ENCODE assay signal across 1 cellular context in the genomic region with DNA sequence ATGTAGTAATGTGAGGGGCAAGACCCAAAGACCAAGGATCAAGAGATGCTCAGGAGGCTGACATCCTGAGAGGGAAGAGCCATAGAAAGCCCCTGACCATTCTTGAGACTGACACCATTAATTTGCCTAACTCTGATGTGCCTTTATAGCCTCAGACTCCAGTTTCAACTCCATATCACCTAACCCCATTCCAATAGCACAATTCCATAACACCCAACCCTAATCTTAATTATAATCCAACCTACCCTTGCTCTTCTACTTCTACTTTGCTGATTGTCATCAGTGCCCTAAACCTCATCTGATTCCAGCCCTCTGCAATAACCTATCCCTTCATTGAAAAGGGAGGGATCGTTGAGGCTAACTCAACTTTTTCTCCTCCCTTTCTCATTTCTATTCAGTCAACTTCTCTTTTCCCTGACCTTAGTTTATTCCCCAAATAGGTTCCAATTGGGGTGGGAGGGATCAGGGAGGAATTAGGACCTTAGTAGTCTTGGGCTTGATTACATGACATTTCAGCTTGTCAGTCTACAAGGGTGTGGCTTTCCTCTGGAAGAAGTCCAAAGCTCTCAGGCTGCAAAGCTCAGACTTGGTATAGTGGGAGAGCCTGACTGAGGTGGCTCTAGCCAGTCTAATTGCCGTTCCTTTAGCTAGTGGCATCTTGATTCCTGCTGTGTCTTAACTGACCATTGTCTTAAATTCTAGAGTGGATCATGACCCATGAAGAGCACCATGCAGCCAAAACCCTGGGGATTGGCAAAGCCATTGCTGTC.
TF ChIP-seq lines count a peak whose summit lies in the region.

No MANE protein-coding gene starts in this region.

TF ChIP-seq in HEK293, 187 proteins besides CTCF, POLR2A, EP300 and RAD21:
- no peak for TF ChIP-seq ZNF830 (tag by site-specific recombination; IDR thresholded peaks at IDR 0.05; ENCODE audit: low read depth)
- no peak for TF ChIP-seq ZNF677 (tag by site-specific recombination; IDR thresholded peaks at IDR 0.05)
- TF ChIP-seq ZNF366 (tag by site-specific recombination; conservative IDR thresholded peaks at IDR 0.05): peak; percentile 27; the same call in 1 of the 2 replicates
- TF ChIP-seq PRDM1 (tag by site-specific recombination; IDR thresholded peaks at IDR 0.05): no peak
- no peak for TF ChIP-seq YY2 (tag by site-specific recombination; IDR thresholded peaks at IDR 0.05)
- TF ChIP-seq ZNF600 (tag by site-specific recombination; IDR thresholded peaks at IDR 0.05): peak; percentile 90
- no peak for TF ChIP-seq OSR2 (tag by site-specific recombination; IDR thresholded peaks at IDR 0.05)
- no peak for TF ChIP-seq MEIS1 (CRISPR knock-in tag; IDR thresholded peaks at IDR 0.05; ENCODE audit: borderline replicate concordance)
- no peak for TF ChIP-seq TRIM28 (IDR thresholded peaks at IDR 0.05; ENCODE audit: borderline replicate concordance, low read length)
- TF ChIP-seq ZNF658 (tag by site-specific recombination; IDR thresholded peaks at IDR 0.05): no peak
- peak; percentile 25; the same call in 1 of the 2 replicates for TF ChIP-seq KLF1 (tag by site-specific recombination; IDR thresholded peaks at IDR 0.05)
- TF ChIP-seq, protein P1, sequence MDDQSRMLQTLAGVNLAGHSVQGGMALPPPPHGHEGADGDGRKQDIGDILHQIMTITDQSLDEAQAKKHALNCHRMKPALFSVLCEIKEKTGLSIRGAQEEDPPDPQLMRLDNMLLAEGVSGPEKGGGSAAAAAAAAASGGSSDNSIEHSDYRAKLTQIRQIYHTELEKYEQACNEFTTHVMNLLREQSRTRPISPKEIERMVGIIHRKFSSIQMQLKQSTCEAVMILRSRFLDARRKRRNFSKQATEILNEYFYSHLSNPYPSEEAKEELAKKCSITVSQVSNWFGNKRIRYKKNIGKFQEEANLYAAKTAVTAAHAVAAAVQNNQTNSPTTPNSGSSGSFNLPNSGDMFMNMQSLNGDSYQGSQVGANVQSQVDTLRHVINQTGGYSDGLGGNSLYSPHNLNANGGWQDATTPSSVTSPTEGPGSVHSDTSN (CRISPR knock-in tag; IDR thresholded peaks at IDR 0.05): no peak
- TF ChIP-seq ZNF785 (tag by site-specific recombination; IDR thresholded peaks at IDR 0.05): no peak
- TF ChIP-seq GLI2 (tag by site-specific recombination; IDR thresholded peaks at IDR 0.05; ENCODE audit: borderline replicate concordance, low read depth): no peak
- TF ChIP-seq GLIS2 (tag by site-specific recombination; IDR thresholded peaks at IDR 0.05): no peak
- TF ChIP-seq, protein P2, sequence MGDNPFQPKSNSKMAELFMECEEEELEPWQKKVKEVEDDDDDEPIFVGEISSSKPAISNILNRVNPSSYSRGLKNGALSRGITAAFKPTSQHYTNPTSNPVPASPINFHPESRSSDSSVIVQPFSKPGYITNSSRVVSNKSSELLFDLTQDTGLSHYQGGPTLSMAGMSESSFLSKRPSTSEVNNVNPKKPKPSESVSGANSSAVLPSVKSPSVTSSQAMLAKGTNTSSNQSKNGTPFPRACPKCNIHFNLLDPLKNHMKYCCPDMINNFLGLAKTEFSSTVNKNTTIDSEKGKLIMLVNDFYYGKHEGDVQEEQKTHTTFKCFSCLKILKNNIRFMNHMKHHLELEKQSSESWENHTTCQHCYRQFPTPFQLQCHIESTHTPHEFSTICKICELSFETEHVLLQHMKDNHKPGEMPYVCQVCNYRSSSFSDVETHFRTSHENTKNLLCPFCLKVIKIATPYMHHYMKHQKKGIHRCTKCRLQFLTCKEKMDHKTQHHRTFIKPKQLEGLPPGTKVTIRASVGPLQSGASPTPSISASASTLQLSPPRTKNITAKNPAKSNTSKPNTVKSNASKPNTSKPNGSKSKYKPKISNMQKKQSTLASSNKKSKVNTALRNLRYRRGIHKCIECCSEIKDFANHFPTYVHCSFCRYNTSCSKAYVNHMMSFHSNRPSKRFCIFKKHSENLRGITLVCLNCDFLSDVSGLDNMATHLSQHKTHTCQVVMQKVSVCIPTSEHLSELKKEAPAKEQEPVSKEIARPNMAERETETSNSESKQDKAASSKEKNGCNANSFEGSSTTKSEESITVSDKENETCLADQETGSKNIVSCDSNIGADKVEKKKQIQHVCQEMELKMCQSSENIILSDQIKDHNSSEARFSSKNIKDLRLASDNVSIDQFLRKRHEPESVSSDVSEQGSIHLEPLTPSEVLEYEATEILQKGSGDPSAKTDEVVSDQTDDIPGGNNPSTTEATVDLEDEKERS (tag by site-specific recombination; IDR thresholded peaks at IDR 0.05): no peak
- no peak for TF ChIP-seq ZNF335 (tag by site-specific recombination; conservative IDR thresholded peaks at IDR 0.05)
- TF ChIP-seq, protein P3, sequence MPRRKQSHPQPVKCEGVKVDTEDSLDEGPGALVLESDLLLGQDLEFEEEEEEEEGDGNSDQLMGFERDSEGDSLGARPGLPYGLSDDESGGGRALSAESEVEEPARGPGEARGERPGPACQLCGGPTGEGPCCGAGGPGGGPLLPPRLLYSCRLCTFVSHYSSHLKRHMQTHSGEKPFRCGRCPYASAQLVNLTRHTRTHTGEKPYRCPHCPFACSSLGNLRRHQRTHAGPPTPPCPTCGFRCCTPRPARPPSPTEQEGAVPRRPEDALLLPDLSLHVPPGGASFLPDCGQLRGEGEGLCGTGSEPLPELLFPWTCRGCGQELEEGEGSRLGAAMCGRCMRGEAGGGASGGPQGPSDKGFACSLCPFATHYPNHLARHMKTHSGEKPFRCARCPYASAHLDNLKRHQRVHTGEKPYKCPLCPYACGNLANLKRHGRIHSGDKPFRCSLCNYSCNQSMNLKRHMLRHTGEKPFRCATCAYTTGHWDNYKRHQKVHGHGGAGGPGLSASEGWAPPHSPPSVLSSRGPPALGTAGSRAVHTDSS (tag by site-specific recombination; IDR thresholded peaks at IDR 0.05): no peak
- no peak for TF ChIP-seq ZFHX2 (tag by site-specific recombination; conservative IDR thresholded peaks at IDR 0.05)
- TF ChIP-seq ZNF274 (IDR thresholded peaks at IDR 0.05; ENCODE audit: low read length): no peak
- TF ChIP-seq ZNF274 (tag by site-specific recombination; IDR thresholded peaks at IDR 0.05; ENCODE audit: borderline replicate concordance): no peak
